In the genomic region with DNA sequence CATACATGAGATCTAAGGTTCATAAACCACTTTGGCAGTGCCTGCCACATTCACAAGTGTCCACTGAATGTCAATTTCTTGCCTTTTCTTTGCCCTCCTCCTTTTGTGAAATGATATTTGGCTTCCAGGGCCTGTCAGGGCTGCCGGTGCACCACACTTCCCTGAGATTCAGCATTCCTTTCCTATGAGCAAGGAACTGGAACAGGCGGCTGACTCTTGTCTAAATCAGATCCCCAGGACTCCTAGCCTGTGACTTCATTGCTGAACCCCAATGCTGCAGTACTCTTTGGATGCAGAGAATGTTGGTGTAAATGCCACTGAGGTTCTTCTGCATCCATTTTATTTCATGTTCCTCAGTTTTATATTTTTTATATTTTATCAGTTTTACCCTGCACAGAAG, we compare ENCODE assay signal across 11 cellular contexts.
DNase-seq lines count a peak whose midpoint lies in the region; ATAC-seq and TF ChIP-seq lines count a peak whose summit lies in the region.
"Had no signal": no experiment of that assay in that cellular context is flagged by ENCODE, and none has a peak within 500 bp of the region (broad histone marks: within the 10 kb centered on the region; RNA-seq: fewer than 3 reads in every experiment).

No MANE protein-coding gene starts in this region.

- H3K27ac ChIP-seq in gastroesophageal sphincter (no peak overlapping the region), skeletal muscle tissue (ENCODE audit: low read depth, low read length) (peak overlapping the region; percentile 45)
- H3K27ac ChIP-seq: KMS-11 had no signal

- intact Hi-C loops in activated CD8-positive, alpha-beta T cell treated with anti-CD3 and anti-CD28 coated beads for 36 hours (cut with micrococcal nuclease), result no loop called here

- H3K4me1 Mint-ChIP-seq in activated CD8-positive, alpha-beta T cell treated with anti-CD3 and anti-CD28 coated beads for 36 hours (ENCODE audit: low read depth), result peaks cover 53% of the 10 kb centered on the region

- ATAC-seq in gastroesophageal sphincter (peak; percentile 35), HG03097 (IDR thresholded peaks at IDR 0.05; ENCODE audit: low FRiP score, unreplicated experiment) (no peak)
- no peak for ATAC-seq in activated CD8-positive, alpha-beta T cell treated with anti-CD3 and anti-CD28 coated beads for 36 hours

- no peak overlapping the region for H3K27ac Mint-ChIP-seq in activated CD8-positive, alpha-beta T cell treated with anti-CD3 and anti-CD28 coated beads for 36 hours

- no peaks in the 10 kb centered on the region for H3K36me3 Mint-ChIP-seq in activated CD8-positive, alpha-beta T cell treated with anti-CD3 and anti-CD28 coated beads for 36 hours (ENCODE audit: low read depth)

- no peaks in the 10 kb centered on the region for H3K9me3 ChIP-seq in gastroesophageal sphincter
- no peaks in the 10 kb centered on the region for H3K9me3 ChIP-seq in skeletal muscle tissue (ENCODE audit: control insufficient read depth in 3 of 3, low read length in 3 of 3)

- H3K9me3 Mint-ChIP-seq in activated CD8-positive, alpha-beta T cell treated with anti-CD3 and anti-CD28 coated beads for 36 hours, result no peaks in the 10 kb centered on the region

- H3K4me1 ChIP-seq in gastroesophageal sphincter (peaks cover 15 to 71% (median 17%) of the 10 kb centered on the region in 3 donors), skeletal muscle tissue (ENCODE audit: control insufficient read depth in 3 of 3, insufficient read depth in 3 of 3, low read length in 3 of 3) (peaks cover 29 to 36% (median 33%) of the 10 kb centered on the region in 3 donors)

- H3K27me3 Mint-ChIP-seq in activated CD8-positive, alpha-beta T cell treated with anti-CD3 and anti-CD28 coated beads for 36 hours, result no peaks in the 10 kb centered on the region

- POLR2A ChIA-PET in activated CD8-positive, alpha-beta T cell treated with anti-CD3 and anti-CD28 coated beads for 36 hours (lab: Charles Lee), result no interaction called here

- no peak for TF ChIP-seq CTCF in gastroesophageal sphincter (IDR thresholded peaks at IDR 0.05)
- no peak for TF ChIP-seq CTCF in activated CD8-positive, alpha-beta T cell treated with anti-CD3 and anti-CD28 coated beads for 36 hours (IDR thresholded peaks at IDR 0.05)

- CTCF ChIA-PET in activated CD8-positive, alpha-beta T cell treated with anti-CD3 and anti-CD28 coated beads for 36 hours (lab: Charles Lee), result interaction anchor here (1.8 kb wide), 1 partner anchor 142 kb away, joined by 4 read pairs; no protein-coding TSS in a partner anchor

- no peak overlapping the region for H3K9ac ChIP-seq in skeletal muscle tissue (ENCODE audit: low read depth in 1 of 3, low read length in 3 of 3)
- H3K9ac ChIP-seq: KMS-11 had no signal

- no peaks in the 10 kb centered on the region for H3K27me3 ChIP-seq in gastroesophageal sphincter
- H3K27me3 ChIP-seq in skeletal muscle tissue (ENCODE audit: control insufficient read depth in 3 of 3, insufficient read depth in 3 of 3, low read length in 3 of 3), result no peaks in the 10 kb centered on the region

- 0 to 26% methylated on average over 1 to 2 of the region's 2 CpGs for WGBS in gastroesophageal sphincter (ENCODE audit: low coverage in 1 of 2), 2 donors

- H3K36me3 ChIP-seq in gastroesophageal sphincter (no peaks in the 10 kb centered on the region), skeletal muscle tissue (ENCODE audit: control insufficient read depth in 3 of 3, insufficient read depth in 3 of 3, low read length in 3 of 3) (no peaks in the 10 kb centered on the region)

- no peak overlapping the region for H3K4me3 Mint-ChIP-seq in activated CD8-positive, alpha-beta T cell treated with anti-CD3 and anti-CD28 coated beads for 36 hours

- TF ChIP-seq POLR2A in gastroesophageal sphincter (IDR thresholded peaks at IDR 0.05), result no peak

- DNase-seq in HK-2 (ENCODE audit: unreplicated experiment) (peak; percentile 37), SW 1271 (lab: John Stamatoyannopoulos, UW) (peak; percentile 45 to 52), DMS153 (lab: John Stamatoyannopoulos, UW) (no peak), KG1 (lab: John Stamatoyannopoulos, UW) (no peak)
- DNase-seq in activated CD8-positive, alpha-beta T cell treated with anti-CD3 and anti-CD28 coated beads for 36 hours, result no peak
- DNase-seq: activated CD8-positive, alpha-beta memory T cell treated with anti-CD3 and anti-CD28 coated beads, Interleukin-2, amount 50 U/mL, for 4 hours; stimulated activated CD4-positive, alpha-beta T cell treated with anti-CD3 and anti-CD28 coated beads, Interleukin-4, amount 100 ng/mL, for 1 hour had no signal

- TF ChIP-seq EP300 in gastroesophageal sphincter (IDR thresholded peaks at IDR 0.05), result no peak

- H3K4me3 ChIP-seq in gastroesophageal sphincter (no peak overlapping the region), skeletal muscle tissue (ENCODE audit: low read length in 3 of 3) (no peak overlapping the region)

Comparison
In these comparisons a context has a peak if more than half of its experiments do, and no peak if none do; other contexts are left out.
1. DNase-seq: peak in HK-2 (single experiment) and SW 1271 (2 of 2); none in activated CD8-positive, alpha-beta T cell treated with anti-CD3 and anti-CD28 coated beads for 36 hours (single experiment), DMS153 (single experiment) and KG1 (single experiment).